ENCODE assay signal across 8 cellular contexts in the genomic region with DNA sequence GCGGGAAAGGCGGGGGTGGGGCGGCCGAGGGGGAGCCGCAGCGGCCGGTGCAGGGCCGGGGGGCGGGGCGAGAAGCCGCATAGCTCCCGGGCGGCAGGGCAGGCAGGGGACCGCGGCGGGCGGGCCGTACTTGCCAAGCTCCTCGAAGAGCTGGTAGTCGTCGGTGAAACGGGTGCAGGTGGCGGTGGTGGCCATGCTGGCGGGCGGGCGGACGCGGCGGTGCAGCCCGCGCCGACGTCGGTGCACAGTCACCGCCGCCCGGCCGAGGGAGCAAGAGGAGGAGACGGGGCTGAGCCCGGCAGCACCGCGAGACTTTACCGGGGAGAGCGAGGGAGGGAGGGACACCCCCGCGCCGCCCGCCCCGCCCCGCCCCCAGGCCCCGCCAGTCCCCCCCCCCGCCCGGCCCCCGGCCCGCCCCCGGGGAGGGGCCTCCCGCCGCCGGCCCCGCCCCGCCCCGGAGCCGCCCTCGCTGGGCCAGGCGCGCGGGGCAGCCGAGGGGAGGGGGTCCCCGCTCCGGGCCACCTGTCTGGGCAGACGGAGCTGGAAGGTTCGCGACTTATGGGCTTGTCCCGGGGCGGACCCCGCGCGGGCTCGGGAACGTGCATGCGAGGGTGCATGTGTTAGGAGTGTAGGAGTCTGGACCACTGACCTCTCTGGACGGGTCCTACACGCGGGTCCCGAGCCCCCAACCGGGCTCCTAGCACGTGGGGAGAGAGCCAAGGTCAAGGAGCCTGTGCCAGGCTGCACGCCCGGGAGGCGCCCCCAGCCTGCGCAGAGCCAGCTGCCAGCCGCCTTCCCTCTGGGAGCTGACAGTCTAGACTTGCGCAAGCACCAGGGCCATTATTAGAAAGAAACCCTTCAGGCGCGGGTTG. TPM values are rescaled to one million over a fixed set of nuclear protein-coding genes. Genes with fewer than 3 reads are reported as not detected.
DNase-seq lines count a peak whose midpoint lies in the region; ATAC-seq and TF ChIP-seq lines count a peak whose summit lies in the region.

CAMK2G (minus strand) TSS at position 289 of the 872 bp plus-strand sequence; CDS start at position 195, 94 bp downstream.

- no peaks in the 10 kb centered on the region for H3K27me3 Mint-ChIP-seq in Calu3 (ENCODE audit: unreplicated experiment)
- H3K27me3 Mint-ChIP-seq in activated T-helper 1 cell treated with anti-CD3 and anti-CD28 coated beads, Interleukin-12 subunit alpha, Interleukin-12 subunit beta, Interleukin-2, Interleukin-4 antibody, amounts not matched to agents 30 ng/mL and 10 ng/mL and 1 ng/mL, durations not matched to agents 14 hours and 24 hours and 36 hours (ENCODE audit: insufficient read depth): peaks cover 12% of the 10 kb centered on the region
- H3K27me3 Mint-ChIP-seq in naive thymus-derived CD8-positive, alpha-beta T cell: no peaks in the 10 kb centered on the region

- H3K4me3 Mint-ChIP-seq in Calu3 (ENCODE audit: low read depth, unreplicated experiment): peak within 1 kb of the TSS; percentile 61
- peak within 1 kb of the TSS; percentile 87 for H3K4me3 Mint-ChIP-seq in activated T-helper 1 cell treated with anti-CD3 and anti-CD28 coated beads, Interleukin-12 subunit alpha, Interleukin-12 subunit beta, Interleukin-2, Interleukin-4 antibody, amounts not matched to agents 30 ng/mL and 10 ng/mL and 1 ng/mL, durations not matched to agents 14 hours and 24 hours and 36 hours
- H3K4me3 Mint-ChIP-seq in naive thymus-derived CD8-positive, alpha-beta T cell: peak within 1 kb of the TSS; percentile 87 to 97 (median 94)

- H3K36me3 Mint-ChIP-seq in Calu3 (ENCODE audit: insufficient read depth, unreplicated experiment): peaks cover 57% of the 10 kb centered on the region
- peaks cover 21% of the 10 kb centered on the region for H3K36me3 Mint-ChIP-seq in activated T-helper 1 cell treated with anti-CD3 and anti-CD28 coated beads, Interleukin-12 subunit alpha, Interleukin-12 subunit beta, Interleukin-2, Interleukin-4 antibody, amounts not matched to agents 30 ng/mL and 10 ng/mL and 1 ng/mL, durations not matched to agents 14 hours and 24 hours and 36 hours (ENCODE audit: low read depth)
- H3K36me3 Mint-ChIP-seq in naive thymus-derived CD8-positive, alpha-beta T cell: peaks cover 0 to 33% (median 8%) of the 10 kb centered on the region in 3 donors

- H3K9me3 Mint-ChIP-seq in Calu3 (ENCODE audit: low read depth, unreplicated experiment): no peaks in the 10 kb centered on the region
- H3K9me3 Mint-ChIP-seq in activated T-helper 1 cell treated with anti-CD3 and anti-CD28 coated beads, Interleukin-12 subunit alpha, Interleukin-12 subunit beta, Interleukin-2, Interleukin-4 antibody, amounts not matched to agents 30 ng/mL and 10 ng/mL and 1 ng/mL, durations not matched to agents 14 hours and 24 hours and 36 hours: no peaks in the 10 kb centered on the region
- H3K9me3 Mint-ChIP-seq in naive thymus-derived CD8-positive, alpha-beta T cell: no peaks in the 10 kb centered on the region

- intact Hi-C loops in Calu3 (cut with micrococcal nuclease; ENCODE audit: unreplicated experiment): loop anchor here (10.0 kb wide), 1 partner anchor 100 kb away; a partner anchor contains a TSS
- intact Hi-C loops in activated T-helper 1 cell treated with anti-CD3 and anti-CD28 coated beads, Interleukin-12 subunit alpha, Interleukin-12 subunit beta, Interleukin-2, Interleukin-4 antibody, amounts not matched to agents 30 ng/mL and 10 ng/mL and 1 ng/mL, durations not matched to agents 14 hours and 24 hours and 36 hours (cut with micrococcal nuclease): loop anchor here (1.0 to 10.0 kb wide), 8 partner anchors 9 to 1360 kb away; partner anchors contain the start of genes COMTD1, NDST2 and SEC24C

- peak within 1 kb of the TSS; percentile 33 for H3K27ac Mint-ChIP-seq in Calu3 (ENCODE audit: unreplicated experiment)
- H3K27ac Mint-ChIP-seq in activated T-helper 1 cell treated with anti-CD3 and anti-CD28 coated beads, Interleukin-12 subunit alpha, Interleukin-12 subunit beta, Interleukin-2, Interleukin-4 antibody, amounts not matched to agents 30 ng/mL and 10 ng/mL and 1 ng/mL, durations not matched to agents 14 hours and 24 hours and 36 hours: peak within 1 kb of the TSS; percentile 58
- peak within 1 kb of the TSS; percentile 86 to 97 (median 95) for H3K27ac Mint-ChIP-seq in naive thymus-derived CD8-positive, alpha-beta T cell

- TF ChIP-seq CTCF in Calu3 (IDR thresholded peaks at IDR 0.05; ENCODE audit: unreplicated experiment): no peak

- POLR2A ChIA-PET in naive thymus-derived CD8-positive, alpha-beta T cell (lab: Charles Lee): interaction anchor here (0.6 to 7.9 kb wide), 14 partner anchors 10 to 1659 kb away, joined by 3 to 106 read pairs (median 4); partner anchors contain the start of genes ANAPC16 and CHCHD1

- CTCF ChIA-PET in Calu3 (lab: Charles Lee): interaction anchor here (0.6 to 2.0 kb wide), 3 partner anchors 12 to 837 kb away, joined by 4 to 7 read pairs (median 7); no protein-coding TSS in a partner anchor

- peak; percentile 86 for ATAC-seq in GM21390 (IDR thresholded peaks at IDR 0.05; ENCODE audit: unreplicated experiment)
- ATAC-seq in naive thymus-derived CD8-positive, alpha-beta T cell: peak; percentile 75 to 82

- DNase-seq in Calu3 (peak; percentile 90), HuH-7.5 (ENCODE audit: low spot score) (peak; percentile 86), RPMI8226 (peak; percentile 84), fibroblast of gingiva (ENCODE audit: low read depth) (peak; percentile 85)
- DNase-seq in activated T-helper 1 cell treated with anti-CD3 and anti-CD28 coated beads, Interleukin-12 subunit alpha, Interleukin-12 subunit beta, Interleukin-2, Interleukin-4 antibody, amounts not matched to agents 30 ng/mL and 10 ng/mL and 1 ng/mL, durations not matched to agents 14 hours and 24 hours and 36 hours (ENCODE audit: low spot score): peak; percentile 77
- peak; percentile 75 to 92 (median 78) for DNase-seq in naive thymus-derived CD8-positive, alpha-beta T cell
- DNase-seq in stimulated activated naive CD4-positive, alpha-beta T cell (lab: John Stamatoyannopoulos, UW): peak; percentile 70 to 84 (median 80)

- H3K4me1 Mint-ChIP-seq in Calu3 (ENCODE audit: low read depth, unreplicated experiment): peaks cover 65% of the 10 kb centered on the region
- peaks cover 72% of the 10 kb centered on the region for H3K4me1 Mint-ChIP-seq in activated T-helper 1 cell treated with anti-CD3 and anti-CD28 coated beads, Interleukin-12 subunit alpha, Interleukin-12 subunit beta, Interleukin-2, Interleukin-4 antibody, amounts not matched to agents 30 ng/mL and 10 ng/mL and 1 ng/mL, durations not matched to agents 14 hours and 24 hours and 36 hours (ENCODE audit: low read depth)
- peaks cover 46 to 75% (median 73%) of the 10 kb centered on the region in 4 donors for H3K4me1 Mint-ChIP-seq in naive thymus-derived CD8-positive, alpha-beta T cell

- no TSS peak for BruUV-seq in Calu3 (replicated peaks; lab: Mats Ljungman, UMichigan)

RNA-seq across cellular contexts. Expression of gene CAMK2G, which starts in this region (rescaled TPM):
- total RNA-seq in Calu3 (2022): 58.1 and 58.9 TPM in 2 replicates
- 15.9 and 18.7 TPM in 2 replicates for total RNA-seq in activated T-helper 1 cell treated with anti-CD3 and anti-CD28 coated beads, Interleukin-12 subunit alpha, Interleukin-12 subunit beta, Interleukin-2, Interleukin-4 antibody, amounts not matched to agents 30 ng/mL and 10 ng/mL and 1 ng/mL, durations not matched to agents 14 hours and 24 hours and 36 hours
- total RNA-seq in naive thymus-derived CD8-positive, alpha-beta T cell: 10 to 100 TPM; 60.4 to 61.7 TPM
- polyA plus RNA-seq in naive thymus-derived CD8-positive, alpha-beta T cell: 1 to 10 TPM; 4.6 to 6.7 (median 5.1) TPM

Comparison
In these comparisons a context has a peak if more than half of its experiments do, and no peak if none do; other contexts are left out.
1. Peak in every context shown above with its lines: DNase-seq and ATAC-seq.
2. H3K27ac Mint-ChIP-seq: peak in every context shown above with its lines; median percentile 95 in naive thymus-derived CD8-positive, alpha-beta T cell; 58 in activated T-helper 1 cell treated with anti-CD3 and anti-CD28 coated beads, Interleukin-12 subunit alpha, Interleukin-12 subunit beta, Interleukin-2, Interleukin-4 antibody, amounts not matched to agents 30 ng/mL and 10 ng/mL and 1 ng/mL, durations not matched to agents 14 hours and 24 hours and 36 hours; 33 in Calu3.